In genomic region chr5:81971694-81972495, GRCh38 we compare ENCODE assay signal across 1 cellular context.
TF ChIP-seq lines count a peak whose summit lies in the region.

ATG10 (plus strand) TSS chr5:81972023; CDS start chr5:81987571, 15,548 bp downstream.

TF ChIP-seq in GM12878, 131 proteins besides CTCF, POLR2A, EP300 and RAD21 (continued from another document and continues in another):
- TF ChIP-seq MAX (IDR thresholded peaks at IDR 0.05; ENCODE audit: low read depth, low read length) (peak; percentile 38; the same call in 1 of the 2 replicates), SREBF1 (IDR thresholded peaks at IDR 0.05; ENCODE audit: low read length) (no peak; the same call in 1 of the 2 replicates), MLLT1 (IDR thresholded peaks at IDR 0.05) (no peak), CBFB (IDR thresholded peaks at IDR 0.05; ENCODE audit: low read depth) (no peak), MEF2A (IDR thresholded peaks at IDR 0.05; ENCODE audit: insufficient read depth, low read depth, low read length) (no peak), E2F4 (IDR thresholded peaks at IDR 0.05; ENCODE audit: low read depth, low read length) (no peak), ZNF24 (IDR thresholded peaks at IDR 0.05) (no peak), ZNF217 (IDR thresholded peaks at IDR 0.05) (no peak), PAX8 (IDR thresholded peaks at IDR 0.05) (no peak), ATF7 (IDR thresholded peaks at IDR 0.05; ENCODE audit: low read depth) (no peak), SKIL (IDR thresholded peaks at IDR 0.05; ENCODE audit: low read depth, poor library complexity, severe bottlenecking) (no peak), CHD2 (IDR thresholded peaks at IDR 0.05; ENCODE audit: borderline replicate concordance, low read depth, low read length) (no peak; the same call in 1 of the 2 replicates), MTA3 (IDR thresholded peaks at IDR 0.05; ENCODE audit: borderline replicate concordance, low read length) (no peak), HDAC6 (IDR thresholded peaks at IDR 0.05; ENCODE audit: unreplicated experiment) (no peak), ETV6 (conservative IDR thresholded peaks at IDR 0.05 in 1 of 2, IDR thresholded peaks at IDR 0.05 in 1 of 2; ENCODE audit: borderline replicate concordance in 1 of 2, low read depth in 1 of 2) (no peak), USF2 (IDR thresholded peaks at IDR 0.05; ENCODE audit: borderline replicate concordance, low read depth, low read length) (no peak), NRF1 (conservative IDR thresholded peaks at IDR 0.05; ENCODE audit: low read depth, low read length) (peak; percentile 60), NR2C1 (IDR thresholded peaks at IDR 0.05) (peak; percentile 79), ZBED1 (IDR thresholded peaks at IDR 0.05; ENCODE audit: borderline replicate concordance) (no peak), ASH2L (IDR thresholded peaks at IDR 0.05; ENCODE audit: borderline replicate concordance, low read depth) (no peak), STAT3 (IDR thresholded peaks at IDR 0.05; ENCODE audit: low read depth, low read length) (no peak), JUNB (IDR thresholded peaks at IDR 0.05) (no peak), ZBTB11 (CRISPR knock-in tag; IDR thresholded peaks at IDR 0.05) (no peak), ATF3 (IDR thresholded peaks at IDR 0.05; ENCODE audit: borderline replicate concordance, extremely low read depth, low read depth, low read length) (no peak), IRF3 (IDR thresholded peaks at IDR 0.05) (no peak), IKZF2 (IDR thresholded peaks at IDR 0.05) (0 out of 4 replicates have a peak, but pooled peaks of 1 of the 2 experiments have one; percentile 24), TAF1 (IDR thresholded peaks at IDR 0.05; ENCODE audit: borderline replicate concordance, low read depth, low read length) (peak; percentile 65; the same call in 1 of the 2 replicates), RELB (IDR thresholded peaks at IDR 0.05; ENCODE audit: low read depth) (0 out of 2 replicates have a peak, but pooled peaks have one; percentile 39), POU2F2 (IDR thresholded peaks at IDR 0.05; ENCODE audit: borderline replicate concordance, low read depth, low read length) (0 out of 3 replicates have a peak, but pooled peaks have one; percentile 16), JUND (IDR thresholded peaks at IDR 0.05; ENCODE audit: low read depth, low read length) (no peak), TBL1XR1 (IDR thresholded peaks at IDR 0.05; ENCODE audit: low read depth, low read length) (no peak; the same call in 1 of the 2 replicates), BMI1 (IDR thresholded peaks at IDR 0.05; ENCODE audit: borderline replicate concordance) (no peak), IRF5 (IDR thresholded peaks at IDR 0.05; ENCODE audit: borderline replicate concordance) (no peak), DPF2 (IDR thresholded peaks at IDR 0.05) (peak; percentile 78; the same call in 1 of the 2 replicates), ZNF274 (IDR thresholded peaks at IDR 0.05; ENCODE audit: insufficient read depth, insufficient read length) (no peak), RCOR1 (conservative IDR thresholded peaks at IDR 0.05; ENCODE audit: low read depth, low read length) (no peak), SUZ12 (IDR thresholded peaks at IDR 0.05; ENCODE audit: unreplicated experiment) (no peak), NBN (IDR thresholded peaks at IDR 0.05) (peak; percentile 68; the same call in 1 of the 2 replicates), TCF3 (IDR thresholded peaks at IDR 0.05; ENCODE audit: borderline replicate concordance, insufficient read depth, low read depth, low read length) (no peak), USF1 (IDR thresholded peaks at IDR 0.05; ENCODE audit: borderline replicate concordance, extremely low read length, insufficient read depth, low read depth, low read length) (no peak), SMAD1 (IDR thresholded peaks at IDR 0.05; ENCODE audit: low read depth, partially characterized antibody) (no peak), NKRF (conservative IDR thresholded peaks at IDR 0.05) (peak; percentile 70), ZZZ3 (IDR thresholded peaks at IDR 0.05; ENCODE audit: control insufficient read depth, insufficient read length, low read depth) (no peak), FOS (IDR thresholded peaks at IDR 0.05; ENCODE audit: borderline replicate concordance, extremely low read depth, insufficient read length) (no peak), GATAD2B (conservative IDR thresholded peaks at IDR 0.05; ENCODE audit: low read depth) (peak; percentile 85; the same call in 1 of the 2 replicates), BHLHE40 (IDR thresholded peaks at IDR 0.05; ENCODE audit: borderline replicate concordance in 1 of 2, low read depth in 2 of 2, low read length in 1 of 2) (peak in 1 of 2 experiments; percentile 60; a peak in 2 of 4 replicates), ZNF207 (IDR thresholded peaks at IDR 0.05; ENCODE audit: borderline replicate concordance) (0 out of 2 replicates have a peak, but pooled peaks have one; percentile 62)
